12 cellular contexts compared by ENCODE assay signal in the genomic region with DNA sequence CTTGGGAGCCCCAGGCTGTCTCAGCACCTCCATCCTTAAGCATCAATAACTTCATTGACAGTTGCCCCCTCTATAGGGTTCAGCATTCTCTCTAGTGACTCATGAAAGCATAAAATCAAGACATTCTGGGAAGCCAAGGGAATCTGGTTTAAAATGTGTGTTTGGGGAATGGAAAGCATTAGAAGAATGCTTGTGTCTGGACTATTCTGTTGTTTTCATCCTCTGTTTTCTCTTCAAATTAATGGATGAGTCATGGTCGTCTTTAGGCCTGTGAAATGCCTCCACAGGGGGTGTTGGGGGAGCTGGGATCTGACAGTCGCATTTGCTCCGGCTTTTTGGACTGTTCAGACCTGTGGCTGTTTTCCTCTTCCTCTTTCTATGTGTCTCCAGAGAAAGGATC.
A peak's percentile ranks its signal among the peaks of the same experiment; 100 is the strongest.
DNase-seq lines count a peak whose midpoint lies in the region; ATAC-seq and TF ChIP-seq lines count a peak whose summit lies in the region.
"Had no signal": no experiment of that assay in that cellular context is flagged by ENCODE, and none has a peak within 500 bp of the region (broad histone marks: within the 10 kb centered on the region; RNA-seq: fewer than 3 reads in every experiment).

No MANE protein-coding gene starts in this region.

- H3K4me1 ChIP-seq in A673 (ENCODE audit: insufficient read depth, low read length, poor library complexity, severe bottlenecking) (peaks cover 51% of the 10 kb centered on the region), left lung (peaks cover 0 to 7% of the 10 kb centered on the region in 2 donors), testis (no peaks in the 10 kb centered on the region), tibial artery (peaks cover 0 to 12% (median 0%) of the 10 kb centered on the region in 4 donors)

- H3K36me3 ChIP-seq in A673 (ENCODE audit: insufficient read depth, low read length, poor library complexity, severe bottlenecking) (no peaks in the 10 kb centered on the region), brain microvascular endothelial cell (replicated peaks) (no peaks in the 10 kb centered on the region), left lung (no peaks in the 10 kb centered on the region), testis (ENCODE audit: low read depth, missing control alignments) (no peaks in the 10 kb centered on the region), tibial artery (no peaks in the 10 kb centered on the region)
- H3K36me3 ChIP-seq: thyroid gland had no signal

- BruUV-seq in A673 (replicated peaks; lab: Mats Ljungman, UMichigan): no TSS peak

- CTCF ChIA-PET in A673 (lab: Charles Lee): no interaction called here

- no peak overlapping the region for H3K27ac ChIP-seq in A673 (ENCODE audit: low read depth, low read length, poor library complexity, severe bottlenecking)
- H3K27ac ChIP-seq in brain microvascular endothelial cell: no peak overlapping the region
- H3K27ac ChIP-seq in left lung: no peak overlapping the region
- no peak overlapping the region for H3K27ac ChIP-seq in testis
- peak overlapping the region in 1 of 2 donors; percentile 28 for H3K27ac ChIP-seq in tibial artery
- H3K27ac ChIP-seq: thyroid gland had no signal

- POLR2A ChIA-PET in A673 (lab: Charles Lee; ENCODE audit: low non-redundant PET): no interaction called here

- TF ChIP-seq CTCF in A673 (conservative IDR thresholded peaks at IDR 0.05; ENCODE audit: low read depth, low read length) (no peak), brain microvascular endothelial cell (IDR thresholded peaks at IDR 0.05; ENCODE audit: low read depth, low read length, missing control alignments) (no peak), left lung (IDR thresholded peaks at IDR 0.05) (no peak), testis (IDR thresholded peaks at IDR 0.05) (no peak), tibial artery (IDR thresholded peaks at IDR 0.05) (no peak)

- no peak for TF ChIP-seq POLR2A in testis (IDR thresholded peaks at IDR 0.05)

- peak; percentile 91 for DNase-seq in A673 (ENCODE audit: low spot score)
- DNase-seq in HS-5 (ENCODE audit: low read depth): peak; percentile 69
- DNase-seq in brain microvascular endothelial cell: peak; percentile 84
- no peak for DNase-seq in left lung
- no peak for DNase-seq in testis
- no peak for DNase-seq in tibial artery
- DNase-seq in activated effector memory CD4-positive, alpha-beta T cell treated with Interleukin-2 at 50 U/mL for 16 hours: no peak
- DNase-seq: AML-193, NCI-H2081 treated with DMSO at 0.1 percent for 48 hours, SIG-M5, thyroid gland had no signal

- H3K4me3 ChIP-seq in A673 (ENCODE audit: low read depth, low read length, poor library complexity, severe bottlenecking) (no peak overlapping the region), brain microvascular endothelial cell (ENCODE audit: low read depth, low read length) (no peak overlapping the region), left lung (no peak overlapping the region), testis (no peak overlapping the region), tibial artery (no peak overlapping the region)
- H3K4me3 ChIP-seq: thyroid gland had no signal

- WGBS in testis, 2 donors: 63 to 67% methylated on average over 3 of the region's 3 CpGs

- H3K9me3 ChIP-seq in A673 (ENCODE audit: low read depth, low read length, poor library complexity, severe bottlenecking) (no peaks in the 10 kb centered on the region), left lung (no peaks in the 10 kb centered on the region), testis (no peaks in the 10 kb centered on the region), tibial artery (no peaks in the 10 kb centered on the region)
- H3K9me3 ChIP-seq: thyroid gland had no signal

- no peaks in the 10 kb centered on the region for H3K27me3 ChIP-seq in A673 (replicated peaks; ENCODE audit: insufficient read depth, low read depth, low read length, poor library complexity)
- H3K27me3 ChIP-seq in brain microvascular endothelial cell (replicated peaks): no peaks in the 10 kb centered on the region
- H3K27me3 ChIP-seq in left lung: peaks cover 0 to under 1% of the 10 kb centered on the region in 2 donors
- H3K27me3 ChIP-seq in testis: no peaks in the 10 kb centered on the region
- peaks cover 0 to 7% of the 10 kb centered on the region in 2 donors for H3K27me3 ChIP-seq in tibial artery
- H3K27me3 ChIP-seq: thyroid gland had no signal

- in situ Hi-C loops in brain microvascular endothelial cell (cut with HindIII; ENCODE audit: low pct_ligation_motif_present, low sequenced_read_pairs): no loop called here

- ATAC-seq in left lung (peak; percentile 45), GM21447 (IDR thresholded peaks at IDR 0.05; ENCODE audit: unreplicated experiment) (no peak)

- intact Hi-C loops in A673 (cut with micrococcal nuclease; ENCODE audit: unreplicated experiment): no loop called here
- intact Hi-C loops in left lung (cut with DNase I): no loop called here
- intact Hi-C loops in testis (cut with DNase I; ENCODE audit: low total_unique reads): no loop called here
- intact Hi-C loops in tibial artery (cut with DNase I; ENCODE audit: low total_unique reads): no loop called here

Comparison
In these comparisons a context has a peak if more than half of its experiments do, and no peak if none do; other contexts are left out.
1. DNase-seq: peak in A673 (single experiment), HS-5 (single experiment) and brain microvascular endothelial cell (single experiment); none in left lung (0 of 2), testis (single experiment), tibial artery (0 of 2) and activated effector memory CD4-positive, alpha-beta T cell treated with Interleukin-2 at 50 U/mL for 16 hours (single experiment).